1 cellular context compared by ENCODE assay signal in genomic region chr19:45178262-45179062, GRCh38.
TF ChIP-seq lines count a peak whose summit lies in the region.

TSS of gene BLOC1S3 (plus strand) at chr19:45178784. CDS start at chr19:45179297, 513 bp downstream.

TF ChIP-seq in GM12878, 131 proteins besides CTCF, POLR2A, EP300 and RAD21 (continued from another document and continues in another):
- TF ChIP-seq E4F1 (IDR thresholded peaks at IDR 0.05; ENCODE audit: borderline replicate concordance, partially characterized antibody) = peak; percentile 92
- no peak for TF ChIP-seq ZBTB11 (CRISPR knock-in tag; IDR thresholded peaks at IDR 0.05)
- TF ChIP-seq ASH2L (IDR thresholded peaks at IDR 0.05; ENCODE audit: borderline replicate concordance, low read depth) = no peak
- no peak for TF ChIP-seq HDAC6 (IDR thresholded peaks at IDR 0.05; ENCODE audit: unreplicated experiment)
- no peak for TF ChIP-seq ZZZ3 (IDR thresholded peaks at IDR 0.05; ENCODE audit: control insufficient read depth, insufficient read length, low read depth)
- TF ChIP-seq ZBTB33 (IDR thresholded peaks at IDR 0.05) = no peak
- TF ChIP-seq EZH2 (IDR thresholded peaks at IDR 0.05; ENCODE audit: borderline replicate concordance, control insufficient read depth, low read depth, low read length) = no peak
- TF ChIP-seq SREBF2 (IDR thresholded peaks at IDR 0.05; ENCODE audit: low read length) = no peak
- TF ChIP-seq SUPT20H (IDR thresholded peaks at IDR 0.05; ENCODE audit: borderline replicate concordance, control insufficient read depth, low read depth, low read length) = no peak
- no peak for TF ChIP-seq SKIL (IDR thresholded peaks at IDR 0.05; ENCODE audit: low read depth, poor library complexity, severe bottlenecking)
- no peak for TF ChIP-seq PML (IDR thresholded peaks at IDR 0.05; ENCODE audit: low read length)
- no peak for TF ChIP-seq RELA (IDR thresholded peaks at IDR 0.05; ENCODE audit: borderline replicate concordance, partially characterized antibody)
- TF ChIP-seq RBBP5 (conservative IDR thresholded peaks at IDR 0.05) = no peak
- TF ChIP-seq CREM (IDR thresholded peaks at IDR 0.05; ENCODE audit: low read depth) = peak; percentile 92
- peak; percentile 79; the same call in 1 of the 3 replicates for TF ChIP-seq POU2F2 (IDR thresholded peaks at IDR 0.05; ENCODE audit: borderline replicate concordance, low read depth, low read length)
- TF ChIP-seq BHLHE40 (IDR thresholded peaks at IDR 0.05; ENCODE audit: borderline replicate concordance in 1 of 2, low read depth in 2 of 2, low read length in 1 of 2) = peak; percentile 91 to 96
- TF ChIP-seq ZNF687 (IDR thresholded peaks at IDR 0.05) = no peak
- TF ChIP-seq KLF5 (IDR thresholded peaks at IDR 0.05; ENCODE audit: partially characterized antibody) = peak; percentile 58
- no peak for TF ChIP-seq RCOR1 (conservative IDR thresholded peaks at IDR 0.05; ENCODE audit: low read depth, low read length)
- TF ChIP-seq IKZF1 (conservative IDR thresholded peaks at IDR 0.05) = no peak
- TF ChIP-seq CEBPZ (IDR thresholded peaks at IDR 0.05; ENCODE audit: low read depth, low read length) = peak; percentile 69
- TF ChIP-seq ZNF24 (IDR thresholded peaks at IDR 0.05) = no peak
- TF ChIP-seq TCF7 (IDR thresholded peaks at IDR 0.05; ENCODE audit: borderline replicate concordance) = no peak
- no peak for TF ChIP-seq SUZ12 (IDR thresholded peaks at IDR 0.05; ENCODE audit: unreplicated experiment)
- no peak for TF ChIP-seq CBFB (IDR thresholded peaks at IDR 0.05; ENCODE audit: low read depth)
- no peak for TF ChIP-seq E2F8 (IDR thresholded peaks at IDR 0.05; ENCODE audit: low read depth, partially characterized antibody)
- 0 out of 2 replicates have a peak, but pooled peaks have one; percentile 20 for TF ChIP-seq PAX5 (IDR thresholded peaks at IDR 0.05; ENCODE audit: borderline replicate concordance, low read depth, low read length)
- TF ChIP-seq PRDM15 (CRISPR knock-in tag; IDR thresholded peaks at IDR 0.05) = no peak
- 0 out of 2 replicates have a peak, but pooled peaks have one; percentile 12 for TF ChIP-seq NR2C1 (IDR thresholded peaks at IDR 0.05)
- no peak for TF ChIP-seq JUNB (IDR thresholded peaks at IDR 0.05)
